In genomic region chr18:3485153-3486149, GRCh38 we compare ENCODE assay signal across 17 cellular contexts. TPM values are rescaled to one million over a fixed set of nuclear protein-coding genes. Genes with fewer than 3 reads are reported as not detected.
DNase-seq lines count a peak whose midpoint lies in the region; ATAC-seq and TF ChIP-seq lines count a peak whose summit lies in the region.
"Had no signal": no experiment of that assay in that cellular context is flagged by ENCODE, and none has a peak within 500 bp of the region (broad histone marks: within the 10 kb centered on the region; RNA-seq: fewer than 3 reads in every experiment).

No MANE protein-coding gene starts in this region.

- no peak overlapping the region for H3K4me3 ChIP-seq in coronary artery
- H3K4me3 ChIP-seq: stomach had no signal

- ATAC-seq in GM18499 (IDR thresholded peaks at IDR 0.05; ENCODE audit: insufficient read depth, unreplicated experiment) (peak; percentile 51), GM19351 (IDR thresholded peaks at IDR 0.05; ENCODE audit: unreplicated experiment) (peak; percentile 58), HG03565 (IDR thresholded peaks at IDR 0.05; ENCODE audit: unreplicated experiment) (peak; percentile 58), omental fat pad (ENCODE audit: low FRiP score) (no peak), sciatic nerve (no peak)
- ATAC-seq: esophagus mucosa, HCT116, HepG2, left cardiac atrium had no signal

- intact Hi-C loops in sciatic nerve (cut with DNase I), result no loop called here

- TF ChIP-seq CTCF in coronary artery (IDR thresholded peaks at IDR 0.05) (no peak), omental fat pad (IDR thresholded peaks at IDR 0.05) (no peak)

- H3K27ac ChIP-seq in coronary artery, result no peak overlapping the region
- H3K27ac ChIP-seq: stomach had no signal

- DNase-seq in glomerular visceral epithelial cell (ENCODE audit: extremely low spot score), result peak; percentile 56
- no peak for DNase-seq in stimulated activated CD4-positive, alpha-beta T cell treated with anti-CD3 and anti-CD28 coated beads, Interleukin-1b, Interleukin-23, amount 100 ng/mL, for 48 hours
- DNase-seq in coronary artery (ENCODE audit: low spot score), result no peak
- no peak for DNase-seq in omental fat pad (ENCODE audit: low spot score)
- no peak for DNase-seq in sciatic nerve (ENCODE audit: low spot score)
- DNase-seq: activated T-cell treated with anti-CD3 and anti-CD28 coated beads, Interleukin-2, amount 50 U/mL, for 48 hours; cortex of kidney; DMS 273 treated with DMSO at 0.1 percent for 48 hours; left cardiac atrium; posterior cingulate gyrus; stomach had no signal

RNA-seq across cellular contexts. Expression of gene TGIF1, which starts 35.5 kb away (rescaled TPM):
- total RNA-seq in omental fat pad (100 to 1,000 TPM in 1 of 4 donors, 10 to 100 TPM in 3; 64.5 to 123 (median 88.7) TPM), sciatic nerve (59.3 TPM)

Comparison
In these comparisons a context has a peak if more than half of its experiments do, and no peak if none do; other contexts are left out.
1. ATAC-seq: peak in GM18499 (single experiment), GM19351 (single experiment) and HG03565 (single experiment); none in omental fat pad (single experiment) and sciatic nerve (single experiment).